In genomic region chr14:36857136-36857535, GRCh38 we compare ENCODE assay signal across 22 cellular contexts.
DNase-seq lines count a peak whose midpoint lies in the region; ATAC-seq and TF ChIP-seq lines count a peak whose summit lies in the region.
"Had no signal": no experiment of that assay in that cellular context is flagged by ENCODE, and none has a peak within 500 bp of the region (broad histone marks: within the 10 kb centered on the region; RNA-seq: fewer than 3 reads in every experiment).

No MANE protein-coding gene starts in this region.

- CTCF ChIA-PET in OCI-LY7 (lab: Charles Lee; ENCODE audit: unreplicated experiment) = no interaction called here

- POLR2A ChIA-PET in OCI-LY7 (lab: Charles Lee) = interaction anchor here (0.7 to 1.0 kb wide), 2 partner anchors 8 to 32 kb away, joined by 3 read pairs; no protein-coding TSS in a partner anchor

- no peaks in the 10 kb centered on the region for H3K27me3 ChIP-seq in psoas muscle (ENCODE audit: insufficient read depth in 3 of 3, low read length in 2 of 3)
- H3K27me3 ChIP-seq: heart left ventricle, right lobe of liver had no signal

- no TSS peak for BruUV-seq in OCI-LY7 (replicated peaks; lab: Mats Ljungman, UMichigan)

- DNase-seq in DMS153 treated with DMSO at 0.1 percent for 48 hours (lab: John Stamatoyannopoulos, UW; ENCODE audit: unreplicated experiment) (peak; percentile 70), NCI-H1417 treated with DMSO at 0.1 percent for 48 hours (lab: John Stamatoyannopoulos, UW) (peak; percentile 82), NCI-H2196 treated with DMSO at 0.1 percent for 48 hours (lab: John Stamatoyannopoulos, UW; ENCODE audit: unreplicated experiment) (peak; percentile 42), SKM-1 (lab: John Stamatoyannopoulos, UW; ENCODE audit: unreplicated experiment) (no peak), psoas muscle (no peak), OCI-LY7 (ENCODE audit: low spot score) (no peak)
- DNase-seq: activated CD8-positive, alpha-beta T cell treated with anti-CD3 and anti-CD28 coated beads, Interleukin-2, amount 10 ng/mL, durations not matched to agents 7 days and 5 days; activated naive CD4-positive, alpha-beta T cell treated with Interleukin-2 at 50 U/mL for 16 hours; activated T-cell treated with anti-CD3 and anti-CD28 coated beads, Interleukin-2, amount 50 U/mL, for 24 hours; amniotic stem cell; GDM1; HCEC 1CT; heart left ventricle; left ventricle myocardium superior; midbrain; right lobe of liver; substantia nigra had no signal

- H3K79me2 ChIP-seq in OCI-LY7 (ENCODE audit: insufficient read depth, low read depth, low read length) = no peaks in the 10 kb centered on the region
- H3K79me2 ChIP-seq: parathyroid adenoma had no signal

- intact Hi-C loops in psoas muscle (cut with DNase I) (no loop called here), OCI-LY7 (cut with micrococcal nuclease; ENCODE audit: unreplicated experiment) (no loop called here)

- H2AFZ ChIP-seq in OCI-LY7 (ENCODE audit: low read length) = no peak overlapping the region
- H2AFZ ChIP-seq: parathyroid adenoma had no signal

- no peaks in the 10 kb centered on the region for H3K9me3 ChIP-seq in psoas muscle
- no peaks in the 10 kb centered on the region for H3K9me3 ChIP-seq in OCI-LY7 (ENCODE audit: low read length)
- H3K9me3 ChIP-seq: A549, heart left ventricle, right lobe of liver had no signal

- H3K27ac ChIP-seq in VCaP (peak overlapping the region; percentile 88), psoas muscle (no peak overlapping the region), OCI-LY7 (ENCODE audit: low read depth, low read length, poor library complexity, severe bottlenecking) (no peak overlapping the region)
- H3K27ac ChIP-seq: A549, heart left ventricle, parathyroid adenoma, right lobe of liver, SK-N-MC had no signal

- no peaks in the 10 kb centered on the region for H3K36me3 ChIP-seq in psoas muscle (ENCODE audit: insufficient read depth in 1 of 2, low read depth in 1 of 2)
- H3K36me3 ChIP-seq in OCI-LY7 (ENCODE audit: insufficient read depth, low read length) = no peaks in the 10 kb centered on the region
- H3K36me3 ChIP-seq: heart left ventricle, right lobe of liver had no signal

- TF ChIP-seq CTCF in VCaP (conservative IDR thresholded peaks at IDR 0.05) (no peak), psoas muscle (IDR thresholded peaks at IDR 0.05) (no peak), OCI-LY7 (conservative IDR thresholded peaks at IDR 0.05; ENCODE audit: low read length) (no peak)

- H3K4me3 ChIP-seq in psoas muscle = no peak overlapping the region
- no peak overlapping the region for H3K4me3 ChIP-seq in OCI-LY7 (ENCODE audit: low read depth, low read length, poor library complexity, severe bottlenecking)
- H3K4me3 ChIP-seq: A549, heart left ventricle, right lobe of liver, SK-N-MC had no signal

- H4K20me1 ChIP-seq in OCI-LY7 (ENCODE audit: insufficient read depth, low read length) = no peaks in the 10 kb centered on the region

- no peak for ATAC-seq in activated CD4-positive, CD25-positive, alpha-beta regulatory T cell treated with anti-CD3 and anti-CD28 coated beads, Interleukin-2, amount 50 U/mL, for 24 hours
- ATAC-seq in psoas muscle = no peak
- ATAC-seq: A549; activated CD8-positive, alpha-beta T cell treated with anti-CD3 and anti-CD28 coated beads, Interleukin-2, amount 10 ng/mL, durations not matched to agents 7 days and 5 days; right lobe of liver had no signal

- no peak overlapping the region for H3K4me2 ChIP-seq in OCI-LY7 (ENCODE audit: low read length)
- H3K4me2 ChIP-seq: A549 had no signal

- no peaks in the 10 kb centered on the region for H3K4me1 ChIP-seq in psoas muscle
- H3K4me1 ChIP-seq in OCI-LY7 (ENCODE audit: insufficient read depth, low read length, poor library complexity, severe bottlenecking) = no peaks in the 10 kb centered on the region
- H3K4me1 ChIP-seq: A549, heart left ventricle, parathyroid adenoma, right lobe of liver had no signal

- WGBS in psoas muscle, 3 donors = 61 to 68% (median 63%) methylated on average over 7 of the region's 7 CpGs

- H3K9me2 ChIP-seq in OCI-LY7 (ENCODE audit: insufficient read depth, low read length) = no peaks in the 10 kb centered on the region

Comparison
In these comparisons a context has a peak if more than half of its experiments do, and no peak if none do; other contexts are left out.
1. DNase-seq: peak in DMS153 treated with DMSO at 0.1 percent for 48 hours (single experiment), NCI-H1417 treated with DMSO at 0.1 percent for 48 hours (single experiment) and NCI-H2196 treated with DMSO at 0.1 percent for 48 hours (single experiment); none in SKM-1 (single experiment), psoas muscle (0 of 2) and OCI-LY7 (single experiment).